9 cellular contexts compared by ENCODE assay signal in the genomic region with DNA sequence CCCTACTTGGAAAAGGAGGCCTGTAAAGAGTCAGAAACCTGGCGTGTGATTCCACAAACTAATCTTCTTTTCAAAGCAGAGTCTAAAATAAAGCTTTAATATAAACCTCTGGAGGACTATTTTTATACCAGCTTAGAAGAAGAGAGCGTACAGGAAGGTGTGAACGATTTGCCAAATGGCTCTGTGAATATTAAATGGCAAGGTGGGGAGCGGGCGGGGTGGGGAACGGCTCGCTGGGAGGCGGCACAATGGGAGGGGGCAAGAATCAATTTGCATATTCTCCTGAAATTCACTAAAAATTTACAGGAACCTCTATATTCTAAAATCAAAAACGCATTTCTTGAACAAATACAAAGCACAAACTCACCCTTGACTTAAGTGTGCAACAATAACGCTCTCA. TPM values are rescaled to one million over a fixed set of nuclear protein-coding genes. Genes with fewer than 3 reads are reported as not detected.
A peak's percentile ranks its signal among the peaks of the same experiment; 100 is the strongest.
DNase-seq lines count a peak whose midpoint lies in the region; ATAC-seq and TF ChIP-seq lines count a peak whose summit lies in the region.
"Had no signal": no experiment of that assay in that cellular context is flagged by ENCODE, and none has a peak within 500 bp of the region (broad histone marks: within the 10 kb centered on the region; RNA-seq: fewer than 3 reads in every experiment).

No MANE protein-coding gene starts in this region.

- H3K4me3 ChIP-seq in cardiac muscle cell, result peak overlapping the region; percentile 50
- peak overlapping the region; percentile 76 to 83 for H3K4me3 ChIP-seq in cardiac fibroblast (replicated peaks in 1 of 2; ENCODE audit: low read depth in 2 of 2, low read length in 2 of 2)
- H3K4me3 ChIP-seq in mucosa of rectum (ENCODE audit: low read length in 2 of 2), result peak overlapping the region; percentile 85 to 97
- H3K4me3 ChIP-seq in aorta (ENCODE audit: low read length in 2 of 2), result peak overlapping the region; percentile 35 to 97

- H3K4me1 ChIP-seq in cardiac muscle cell (ENCODE audit: low read depth) (peaks cover 8% of the 10 kb centered on the region), mucosa of rectum (ENCODE audit: control insufficient read depth in 2 of 2, insufficient read depth in 2 of 2, low read length in 2 of 2) (peaks cover 3 to 7% of the 10 kb centered on the region in 2 donors), aorta (ENCODE audit: control insufficient read depth in 1 of 2, insufficient read depth in 2 of 2, low read length in 2 of 2) (no peaks in the 10 kb centered on the region)

- TF ChIP-seq CTCF in cardiac muscle cell (IDR thresholded peaks at IDR 0.05; ENCODE audit: low read depth, low read length) (no peak), cardiac fibroblast (IDR thresholded peaks at IDR 0.05; ENCODE audit: low read depth, low read length) (no peak)

- no peaks in the 10 kb centered on the region for H3K9me3 ChIP-seq in cardiac muscle cell (ENCODE audit: low read depth)
- peaks cover 3 to 9% of the 10 kb centered on the region in 2 donors for H3K9me3 ChIP-seq in mucosa of rectum (ENCODE audit: control insufficient read depth in 2 of 2, low read length in 2 of 2)
- H3K9me3 ChIP-seq in aorta (ENCODE audit: control insufficient read depth, low read length), result peaks cover 3% of the 10 kb centered on the region

- H3K27ac ChIP-seq in cardiac muscle cell (peak overlapping the region; percentile 35), mucosa of rectum (ENCODE audit: low read depth in 2 of 2, low read length in 2 of 2) (no peak overlapping the region), aorta (ENCODE audit: low read depth in 1 of 2, low read length in 2 of 2) (no peak overlapping the region)

- no peak for ATAC-seq in left cardiac atrium
- no peak for ATAC-seq in aorta (ENCODE audit: low FRiP score)

- H3K36me3 ChIP-seq in cardiac muscle cell, result no peaks in the 10 kb centered on the region
- H3K36me3 ChIP-seq in mucosa of rectum (ENCODE audit: control insufficient read depth in 2 of 2, insufficient read depth in 2 of 2, low read length in 2 of 2), result peaks cover 0 to 5% of the 10 kb centered on the region in 2 donors
- H3K36me3 ChIP-seq in aorta (ENCODE audit: control insufficient read depth in 1 of 2, insufficient read depth in 2 of 2, low read length in 1 of 2), result no peaks in the 10 kb centered on the region

- H3K27me3 ChIP-seq in cardiac muscle cell, result no peaks in the 10 kb centered on the region
- no peaks in the 10 kb centered on the region for H3K27me3 ChIP-seq in mucosa of rectum (ENCODE audit: control insufficient read depth in 2 of 2, insufficient read depth in 2 of 2, low read length in 2 of 2)
- H3K27me3 ChIP-seq in aorta (ENCODE audit: control insufficient read depth in 1 of 2, insufficient read depth in 2 of 2, low read length in 1 of 2), result no peaks in the 10 kb centered on the region

- H3K9ac ChIP-seq in mucosa of rectum (ENCODE audit: low read depth in 1 of 2, low read length in 2 of 2), result peak overlapping the region in 1 of 2 donors; percentile 64

- intact Hi-C loops in left cardiac atrium (cut with DNase I) (no loop called here), aorta (cut with DNase I) (no loop called here)

- 39 to 53% methylated on average over 10 of the region's 10 CpGs for WGBS in aorta, 2 donors

- no peak for DNase-seq in cardiac muscle cell (ENCODE audit: low read depth in 1 of 2, low spot score in 1 of 2)
- DNase-seq in left cardiac atrium, result no peak
- no peak for DNase-seq in cardiac fibroblast (ENCODE audit: low read depth in 2 of 2)
- DNase-seq in aorta, result no peak
- no peak for DNase-seq in SKM-1 (lab: John Stamatoyannopoulos, UW; ENCODE audit: unreplicated experiment)
- DNase-seq in ACHN, result no peak
- DNase-seq in NCI-H2171 treated with DMSO at 0.1 percent for 48 hours (lab: John Stamatoyannopoulos, UW), result no peak

- in situ Hi-C loops in ACHN (cut with HindIII; ENCODE audit: low pct_ligation_motif_present, low pct_unique_long_range_greater_than_20kb, low sequenced_read_pairs), result no loop called here

RNA-seq across cellular contexts. Expression of a gene that starts 1.0 kb away (rescaled TPM):
- 21.4 and 46.7 TPM in 2 replicates for total RNA-seq in cardiac muscle cell
- polyA plus RNA-seq in cardiac muscle cell, result 10.3 and 19.2 TPM in 2 replicates
- total RNA-seq in left cardiac atrium, result 10 to 100 TPM; 27.6 to 28.3 TPM
- total RNA-seq in aorta, result 10 to 100 TPM; 14.9 to 28.9 TPM
- 1 to 10 TPM; 1.5 to 7.9 TPM for polyA plus RNA-seq in aorta

RNA-seq across cellular contexts. Expression of a gene that starts 35.7 kb away (rescaled TPM):
- total RNA-seq in cardiac muscle cell (15.4 and 20.8 TPM in 2 replicates), left cardiac atrium (10 to 100 TPM; 10.5 to 13.0 TPM), aorta (10 to 100 TPM; 12.0 to 20.4 TPM)
- polyA plus RNA-seq in cardiac muscle cell (8.5 and 10.4 TPM in 2 replicates), aorta (1 to 10 TPM; 2.1 to 7.1 TPM)

RNA-seq across cellular contexts. Expression of a gene that starts 58.2 kb away (rescaled TPM):
- total RNA-seq in cardiac muscle cell (4.1 and 8.6 TPM in 2 replicates), left cardiac atrium (1 to 10 TPM; 5.3 to 6.8 TPM), aorta (10 to 100 TPM in 1 of 2 donors, 1 to 10 TPM in 1; 4.3 to 10.6 TPM)
- polyA plus RNA-seq in cardiac muscle cell (3.2 and 6.6 TPM in 2 replicates), aorta (1 to 10 TPM in 1 of 2 donors, under 1 TPM in 1; 0.50 to 1.9 TPM)
- total RNA-seq: HT-29 had no signal
